8 cellular contexts compared by ENCODE assay signal in genomic region chr9:97411440-97411788, GRCh38. TPM values are rescaled to one million over a fixed set of nuclear protein-coding genes. Genes with fewer than 3 reads are reported as not detected.
A peak's percentile ranks its signal among the peaks of the same experiment; 100 is the strongest.
DNase-seq lines count a peak whose midpoint lies in the region; ATAC-seq and TF ChIP-seq lines count a peak whose summit lies in the region.

No MANE protein-coding gene starts in this region.

- H3K27ac ChIP-seq in A673 (ENCODE audit: low read depth, low read length, poor library complexity, severe bottlenecking) (no peak overlapping the region), GM23338 (ENCODE audit: low read depth) (no peak overlapping the region), foreskin keratinocyte (no peak overlapping the region)

- peak overlapping the region; percentile 86 for H3K4me3 Mint-ChIP-seq in GM23338
- peak overlapping the region; percentile 90 for H3K4me3 Mint-ChIP-seq in activated naive CD8-positive, alpha-beta T cell

- H3K27ac Mint-ChIP-seq in GM23338: no peak overlapping the region
- H3K27ac Mint-ChIP-seq in activated naive CD8-positive, alpha-beta T cell: peak overlapping the region; percentile 80

- H2AFZ ChIP-seq in GM23338: peak overlapping the region; percentile 59; the same call in 1 of the 2 replicates

- no peaks in the 10 kb centered on the region for H3K79me2 ChIP-seq in GM23338 (replicated peaks; ENCODE audit: insufficient read depth)

- H3K27me3 Mint-ChIP-seq in GM23338 (ENCODE audit: insufficient read depth, low read depth, poor library complexity): peaks cover 13% of the 10 kb centered on the region
- peaks cover 12% of the 10 kb centered on the region for H3K27me3 Mint-ChIP-seq in activated naive CD8-positive, alpha-beta T cell

- intact Hi-C loops in A673 (cut with micrococcal nuclease; ENCODE audit: unreplicated experiment): loop anchor here (1.0 kb wide), 2 partner anchors 187 to 204 kb away; no protein-coding TSS in a partner anchor

- BruUV-seq in A673 (replicated peaks; lab: Mats Ljungman, UMichigan): no TSS peak

- no peaks in the 10 kb centered on the region for H3K9me2 ChIP-seq in GM23338 (ENCODE audit: insufficient read depth)

- no peaks in the 10 kb centered on the region for H3K9me3 Mint-ChIP-seq in GM23338
- no peaks in the 10 kb centered on the region for H3K9me3 Mint-ChIP-seq in activated naive CD8-positive, alpha-beta T cell (ENCODE audit: low read depth)

- no peaks in the 10 kb centered on the region for H3K9me3 ChIP-seq in A673 (ENCODE audit: low read depth, low read length, poor library complexity, severe bottlenecking)

- H3F3A ChIP-seq in GM23338 (replicated peaks; ENCODE audit: low read depth): peaks cover 6% of the 10 kb centered on the region; the same call in 1 of the 2 replicates

- H3K4me3 ChIP-seq in A673 (ENCODE audit: low read depth, low read length, poor library complexity, severe bottlenecking) (peak overlapping the region; percentile 82), GM23338 (peak overlapping the region; percentile 84)

- POLR2A ChIA-PET in A673 (lab: Charles Lee; ENCODE audit: low non-redundant PET): no interaction called here

- TF ChIP-seq CTCF in A673 (conservative IDR thresholded peaks at IDR 0.05; ENCODE audit: low read depth, low read length) (no peak), GM23338 (conservative IDR thresholded peaks at IDR 0.05; ENCODE audit: low read depth in 2 of 2) (no peak), foreskin keratinocyte (conservative IDR thresholded peaks at IDR 0.05) (no peak)

- peaks cover 16% of the 10 kb centered on the region for H3K4me1 Mint-ChIP-seq in GM23338
- peaks cover 28% of the 10 kb centered on the region for H3K4me1 Mint-ChIP-seq in activated naive CD8-positive, alpha-beta T cell (ENCODE audit: low read depth)

- ATAC-seq in GM23338 (no peak), HG03097 (IDR thresholded peaks at IDR 0.05; ENCODE audit: low FRiP score, unreplicated experiment) (no peak), foreskin keratinocyte (no peak)

- no peak for DNase-seq in A673 (ENCODE audit: low spot score)
- DNase-seq in GM23338 (ENCODE audit: low spot score): no peak
- peak; percentile 14 for DNase-seq in medulla oblongata (ENCODE audit: extremely low spot score)
- DNase-seq in SK-N-DZ (ENCODE audit: low spot score): no peak
- DNase-seq in foreskin keratinocyte: no peak
- no peak for DNase-seq in NCI-H146 treated with DMSO at 0.1 percent for 48 hours (lab: John Stamatoyannopoulos, UW; ENCODE audit: unreplicated experiment)

- peak overlapping the region; percentile 90 for H3K4me2 ChIP-seq in GM23338

- no peaks in the 10 kb centered on the region for H3K36me3 ChIP-seq in A673 (ENCODE audit: insufficient read depth, low read length, poor library complexity, severe bottlenecking)
- no peaks in the 10 kb centered on the region for H3K36me3 ChIP-seq in GM23338 (ENCODE audit: insufficient read depth)

- H3K27me3 ChIP-seq in A673 (replicated peaks; ENCODE audit: insufficient read depth, low read depth, low read length, poor library complexity) (peaks cover 9% of the 10 kb centered on the region), GM23338 (ENCODE audit: insufficient read depth) (peaks cover 39% of the 10 kb centered on the region), foreskin keratinocyte (peaks cover 26% of the 10 kb centered on the region)

- CTCF ChIA-PET in A673 (lab: Charles Lee): interaction anchor here (0.5 kb wide), 1 partner anchor 204 kb away, joined by 4 read pairs; no protein-coding TSS in a partner anchor

- H4K20me1 ChIP-seq in GM23338 (replicated peaks; ENCODE audit: insufficient read depth): no peaks in the 10 kb centered on the region

- H3K4me1 ChIP-seq in A673 (ENCODE audit: insufficient read depth, low read length, poor library complexity, severe bottlenecking) (no peaks in the 10 kb centered on the region), GM23338 (ENCODE audit: insufficient read depth) (peaks cover 4% of the 10 kb centered on the region; the same call in 1 of the 2 replicates), foreskin keratinocyte (no peaks in the 10 kb centered on the region)

- H3K36me3 Mint-ChIP-seq in GM23338 (ENCODE audit: low read depth): no peaks in the 10 kb centered on the region; the same call in 2 of the 3 replicates
- H3K36me3 Mint-ChIP-seq in activated naive CD8-positive, alpha-beta T cell: no peaks in the 10 kb centered on the region

TF ChIP-seq in GM23338, 12 proteins besides CTCF, POLR2A, EP300 and RAD21 (continues in another document):
- no peak for TF ChIP-seq ZNF114 (CRISPR knock-in tag; IDR thresholded peaks at IDR 0.05)
- TF ChIP-seq ETS1 (IDR thresholded peaks at IDR 0.05): no peak
- TF ChIP-seq STAT1 (IDR thresholded peaks at IDR 0.05; ENCODE audit: unreplicated experiment): no peak
- TF ChIP-seq POLR2AphosphoS5 (IDR thresholded peaks at IDR 0.05; ENCODE audit: low read depth): no peak
- TF ChIP-seq EZH2 (IDR thresholded peaks at IDR 0.05; ENCODE audit: low read depth, unreplicated experiment): no peak
- TF ChIP-seq JUNB (IDR thresholded peaks at IDR 0.05; ENCODE audit: unreplicated experiment): no peak
- no peak for TF ChIP-seq REST (IDR thresholded peaks at IDR 0.05; ENCODE audit: unreplicated experiment)
- no peak for TF ChIP-seq EZH2phosphoT487 (IDR thresholded peaks at IDR 0.05; ENCODE audit: unreplicated experiment)
- TF ChIP-seq NANOG (IDR thresholded peaks at IDR 0.05; ENCODE audit: borderline replicate concordance): no peak
- no peak for TF ChIP-seq ZNF331 (CRISPR knock-in tag; IDR thresholded peaks at IDR 0.05; ENCODE audit: low read depth)

RNA-seq across cellular contexts. Expression of gene TDRD7, which starts 0.5 kb away (rescaled TPM):
- total RNA-seq in A673 (2021) (3.6 and 4.9 TPM in 2 replicates), foreskin keratinocyte (16.7 and 16.9 TPM in 2 replicates)
- total RNA-seq in GM23338 (2014; rRNA removed; shearing (Covaris generic)): 1.7 and 3.1 TPM in 2 replicates
- polyA plus RNA-seq in GM23338 (2016; fragmentation: Nextera tagmentation; extraction: Ambion mirVana) (0.47 and 1.7 TPM in 2 replicates), foreskin keratinocyte (6.8 and 7.2 TPM in 2 replicates)
- polyA plus RNA-seq in SK-N-DZ (2014; cell fraction: cytosol; rRNA removed): 1.0 and 1.1 TPM in 2 replicates
- 0.72 and 2.2 TPM in 2 replicates for polyA plus RNA-seq in SK-N-DZ (2014; cell fraction: nucleus; rRNA removed)
